Comparison of ENCODE assay signal across 10 cellular contexts in the genomic region with DNA sequence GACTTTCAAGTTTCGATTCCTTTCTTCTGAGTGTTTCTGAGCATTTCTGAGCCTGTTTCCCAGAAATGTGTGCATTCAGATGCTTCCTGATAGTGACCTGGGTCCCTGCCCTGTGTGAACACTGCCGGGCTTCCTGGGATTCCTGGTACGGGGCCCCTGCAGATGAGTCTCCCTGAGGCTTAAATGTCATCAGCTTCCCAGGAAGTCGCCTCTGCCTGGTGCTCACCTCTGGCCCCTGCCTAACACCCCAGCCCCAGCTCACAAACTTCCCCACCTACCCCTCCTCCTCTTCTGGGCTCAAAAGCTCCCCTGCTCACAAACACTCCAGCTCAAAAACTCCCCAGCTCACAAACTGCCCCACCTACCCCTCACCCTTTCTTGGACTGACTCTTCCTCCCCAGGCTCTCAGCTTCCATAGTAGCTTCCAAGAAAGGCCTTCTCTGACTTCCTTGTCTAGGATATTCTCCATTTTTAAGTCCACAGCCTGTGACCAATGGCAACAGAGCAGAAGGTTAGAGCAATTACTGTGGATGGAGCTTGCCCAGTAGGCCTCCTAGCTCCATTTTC. TPM values are rescaled to one million over a fixed set of nuclear protein-coding genes. Genes with fewer than 3 reads are reported as not detected.
DNase-seq lines count a peak whose midpoint lies in the region; ATAC-seq and TF ChIP-seq lines count a peak whose summit lies in the region.
"Had no signal": no experiment of that assay in that cellular context is flagged by ENCODE, and none has a peak within 500 bp of the region (broad histone marks: within the 10 kb centered on the region; RNA-seq: fewer than 3 reads in every experiment).

No MANE protein-coding gene starts in this region.

- TF ChIP-seq POLR2A in vagina (IDR thresholded peaks at IDR 0.05) = no peak

- peak overlapping the region; percentile 70 for H3K27ac Mint-ChIP-seq in stimulated activated naive CD8-positive, alpha-beta T cell treated with anti-CD3 and anti-CD28 coated beads, Interleukin-15, Interleukin-2, amounts not matched to agents 100 ng/mL and 50 ng/mL, for 24 hours
- H3K27ac Mint-ChIP-seq in brain = peak overlapping the region in 3 of 5 experiments; percentile 34 to 69 (median 61)
- H3K27ac Mint-ChIP-seq: CD8-positive, alpha-beta T cell had no signal

- H3K4me3 Mint-ChIP-seq in stimulated activated naive CD8-positive, alpha-beta T cell treated with anti-CD3 and anti-CD28 coated beads, Interleukin-15, Interleukin-2, amounts not matched to agents 100 ng/mL and 50 ng/mL, for 24 hours = no peak overlapping the region
- H3K4me3 Mint-ChIP-seq in brain = no peak overlapping the region
- H3K4me3 Mint-ChIP-seq: CD8-positive, alpha-beta T cell had no signal

- WGBS in lung, 2 donors = 31 to 68% methylated on average over 4 of the region's 4 CpGs

- TF ChIP-seq CTCF in brain (conservative IDR thresholded peaks at IDR 0.05) (no peak), lung (IDR thresholded peaks at IDR 0.05; ENCODE audit: control extremely low read depth, extremely low read depth) (no peak), vagina (IDR thresholded peaks at IDR 0.05) (no peak)

- no peaks in the 10 kb centered on the region for H3K36me3 ChIP-seq in lung (ENCODE audit: control insufficient read depth in 2 of 2, insufficient read depth in 2 of 2, low read length in 2 of 2)
- H3K36me3 ChIP-seq in vagina = no peaks in the 10 kb centered on the region

- H3K4me1 Mint-ChIP-seq in stimulated activated naive CD8-positive, alpha-beta T cell treated with anti-CD3 and anti-CD28 coated beads, Interleukin-15, Interleukin-2, amounts not matched to agents 100 ng/mL and 50 ng/mL, for 24 hours (ENCODE audit: low read depth) = no peaks in the 10 kb centered on the region
- peaks cover 25% of the 10 kb centered on the region for H3K4me1 Mint-ChIP-seq in brain

- no peak for DNase-seq in stimulated activated naive CD8-positive, alpha-beta T cell treated with anti-CD3 and anti-CD28 coated beads, Interleukin-15, Interleukin-2, amounts not matched to agents 100 U/mL and 50 U/mL, for 24 hours
- DNase-seq in lung (ENCODE audit: low spot score) (peak; percentile 29), vagina (ENCODE audit: extremely low spot score in 2 of 2) (peak; percentile 46 to 84), Kasumi-1 (lab: John Stamatoyannopoulos, UW) (no peak), cerebellar cortex (ENCODE audit: low spot score) (no peak)
- DNase-seq: CD8-positive, alpha-beta T cell; NCI-H1417 treated with DMSO at 0.1 percent for 48 hours had no signal

- H3K27me3 ChIP-seq in lung (ENCODE audit: control insufficient read depth, insufficient read depth) (no peaks in the 10 kb centered on the region), vagina (no peaks in the 10 kb centered on the region)

- H3K9me3 Mint-ChIP-seq in stimulated activated naive CD8-positive, alpha-beta T cell treated with anti-CD3 and anti-CD28 coated beads, Interleukin-15, Interleukin-2, amounts not matched to agents 100 ng/mL and 50 ng/mL, for 24 hours = no peaks in the 10 kb centered on the region
- H3K9me3 Mint-ChIP-seq in brain = no peaks in the 10 kb centered on the region
- H3K9me3 Mint-ChIP-seq: CD8-positive, alpha-beta T cell had no signal

- H3K9me3 ChIP-seq in lung (ENCODE audit: control insufficient read depth in 2 of 2, insufficient read depth in 1 of 2, low read length in 1 of 2) = no peaks in the 10 kb centered on the region
- H3K9me3 ChIP-seq in vagina = no peaks in the 10 kb centered on the region

- H3K4me3 ChIP-seq in lung = no peak overlapping the region
- no peak overlapping the region for H3K4me3 ChIP-seq in vagina

- no peaks in the 10 kb centered on the region for H3K27me3 Mint-ChIP-seq in stimulated activated naive CD8-positive, alpha-beta T cell treated with anti-CD3 and anti-CD28 coated beads, Interleukin-15, Interleukin-2, amounts not matched to agents 100 ng/mL and 50 ng/mL, for 24 hours
- H3K27me3 Mint-ChIP-seq in brain = no peaks in the 10 kb centered on the region

- no peaks in the 10 kb centered on the region for H3K36me3 Mint-ChIP-seq in stimulated activated naive CD8-positive, alpha-beta T cell treated with anti-CD3 and anti-CD28 coated beads, Interleukin-15, Interleukin-2, amounts not matched to agents 100 ng/mL and 50 ng/mL, for 24 hours (ENCODE audit: low read depth)
- H3K36me3 Mint-ChIP-seq in brain = no peaks in the 10 kb centered on the region
- H3K36me3 Mint-ChIP-seq: CD8-positive, alpha-beta T cell had no signal

- H3K4me1 ChIP-seq in lung (ENCODE audit: control insufficient read depth in 2 of 2, insufficient read depth in 2 of 2, low read length in 2 of 2) = peaks cover 0 to 10% of the 10 kb centered on the region in 2 donors
- peaks cover 26% of the 10 kb centered on the region for H3K4me1 ChIP-seq in vagina

- H3K27ac ChIP-seq in lung (ENCODE audit: low read depth in 1 of 2, low read length in 1 of 2) = peak overlapping the region in 1 of 2 donors; percentile 66
- H3K27ac ChIP-seq in vagina = no peak overlapping the region

- ATAC-seq in stimulated activated naive CD8-positive, alpha-beta T cell treated with anti-CD3 and anti-CD28 coated beads, Interleukin-15, Interleukin-2, amounts not matched to agents 100 U/mL and 50 U/mL, for 24 hours = no peak
- ATAC-seq in lung (ENCODE audit: insufficient read depth, low FRiP score) = peak; percentile 20
- no peak for ATAC-seq in GM19351 (IDR thresholded peaks at IDR 0.05; ENCODE audit: unreplicated experiment)
- ATAC-seq: CD8-positive, alpha-beta T cell had no signal

- intact Hi-C loops in vagina (cut with DNase I) = no loop called here

RNA-seq across cellular contexts. Expression of gene TGM2, which starts 42.0 kb away (rescaled TPM):
- polyA plus RNA-seq in brain (ENCODE audit: insufficient read depth, low read depth, low replicate concordance) (34.7 TPM), lung (100 to 1,000 TPM in 1 of 2 donors, 10 to 100 TPM in 1; 85.0 to 457 TPM)
- total RNA-seq in lung (100 to 1,000 TPM; 194 to 476 TPM), vagina (92.8 TPM)
- total RNA-seq: CD8-positive, alpha-beta T cell had no signal

Comparison
In these comparisons a context has a peak if more than half of its experiments do, and no peak if none do; other contexts are left out.
1. DNase-seq: peak in lung (single experiment) and vagina (2 of 2); none in stimulated activated naive CD8-positive, alpha-beta T cell treated with anti-CD3 and anti-CD28 coated beads, Interleukin-15, Interleukin-2, amounts not matched to agents 100 U/mL and 50 U/mL, for 24 hours (single experiment), Kasumi-1 (0 of 2) and cerebellar cortex (single experiment).